20 cellular contexts compared by ENCODE assay signal in genomic region chrX:67044029-67044653, GRCh38.
"Had no signal": no experiment of that assay in that cellular context is flagged by ENCODE, and none has a peak within 500 bp of the region (broad histone marks: within the 10 kb centered on the region; RNA-seq: fewer than 3 reads in every experiment).

No MANE protein-coding gene starts in this region.

- FAIRE-seq: small intestine had no signal

- H3K36me3 ChIP-seq: left ventricle myocardium inferior, pancreas, suprapubic skin, tibial artery, upper lobe of left lung, vagina had no signal

- H3K27me3 ChIP-seq: hepatocyte, pancreas, suprapubic skin, tibial artery, upper lobe of left lung, vagina had no signal

- DNase-seq: effector CD8-positive, alpha-beta T cell; foreskin melanocyte; head of caudate nucleus; left ventricle myocardium inferior; mesenchymal stem cell; midbrain; occipital lobe; pancreas; psoas muscle; small intestine; stimulated activated CD4-positive, alpha-beta T cell treated with anti-CD3 and anti-CD28 coated beads, Interleukin-12 subunit alpha, Interleukin-12 subunit beta, amount 100 ng/mL, for 4 hours; stimulated activated naive CD4-positive, alpha-beta T cell; tibial artery; upper lobe of left lung had no signal

- H3K27ac Mint-ChIP-seq: nephron had no signal

- H3K4me3 Mint-ChIP-seq: nephron had no signal

- ATAC-seq: psoas muscle had no signal

- H3K9me3 ChIP-seq: left ventricle myocardium inferior, pancreas, psoas muscle, suprapubic skin, tibial artery, upper lobe of left lung, vagina had no signal

- H3K4me1 ChIP-seq: left ventricle myocardium inferior, pancreas, psoas muscle, suprapubic skin, tibial artery, upper lobe of left lung, vagina had no signal

- H3K27ac ChIP-seq: coronary artery, hepatocyte, left ventricle myocardium inferior, pancreas, psoas muscle, suprapubic skin, tibial artery, upper lobe of left lung, vagina had no signal

- H3K4me3 ChIP-seq: coronary artery, hepatocyte, left ventricle myocardium inferior, lung, pancreas, psoas muscle, suprapubic skin, tibial artery, upper lobe of left lung, vagina had no signal

- H3K4me1 Mint-ChIP-seq: nephron had no signal
